In the genomic region with DNA sequence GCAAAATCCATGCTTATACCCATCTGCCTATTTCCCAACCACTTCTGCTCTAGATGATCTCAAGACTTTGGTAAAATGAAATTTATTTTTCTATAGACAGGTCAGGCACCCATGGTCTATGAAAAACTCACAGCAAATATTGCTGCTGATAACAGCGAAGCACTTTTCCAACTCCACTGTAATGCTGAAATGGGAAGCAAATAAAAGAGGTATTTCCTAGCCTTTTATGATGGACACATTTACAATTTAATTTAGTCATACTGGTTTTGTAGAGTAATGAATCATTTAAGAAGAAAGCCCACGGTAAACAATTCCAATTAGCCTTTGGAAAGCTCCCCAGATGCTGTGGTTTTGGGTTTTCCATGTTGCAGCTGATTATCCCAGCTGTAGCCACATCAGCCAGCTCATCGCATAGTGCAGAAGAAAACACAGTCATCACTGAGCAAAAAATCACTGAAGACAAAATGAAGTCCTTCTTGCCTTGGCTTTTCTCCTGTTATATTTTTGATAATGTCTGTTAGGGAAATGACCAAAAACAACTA, we compare ENCODE assay signal across 13 cellular contexts.
DNase-seq lines count a peak whose midpoint lies in the region; ATAC-seq and TF ChIP-seq lines count a peak whose summit lies in the region.
"Had no signal": no experiment of that assay in that cellular context is flagged by ENCODE, and none has a peak within 500 bp of the region (broad histone marks: within the 10 kb centered on the region; RNA-seq: fewer than 3 reads in every experiment).

No MANE protein-coding gene starts in this region.

- intact Hi-C loops in activated CD8-positive, alpha-beta T cell treated with anti-CD3 and anti-CD28 coated beads for 36 hours (cut with micrococcal nuclease), result loop anchor here (5.0 kb wide), 1 partner anchor 418 kb away; no protein-coding TSS in a partner anchor

- H3K27ac ChIP-seq in thoracic aorta, result peak overlapping the region; percentile 75 to 82
- H3K27ac ChIP-seq: A549, SJCRH30 had no signal

- H3K9me3 ChIP-seq in thoracic aorta, result no peaks in the 10 kb centered on the region
- H3K9me3 ChIP-seq: A549, SJCRH30 had no signal

- no peaks in the 10 kb centered on the region for H3K36me3 Mint-ChIP-seq in activated CD8-positive, alpha-beta T cell treated with anti-CD3 and anti-CD28 coated beads for 36 hours (ENCODE audit: low read depth)
- H3K36me3 Mint-ChIP-seq in activated CD8-positive, alpha-beta T cell treated with anti-CD3 and anti-CD28 coated beads, Interleukin-2, amount 10 ng/mL, durations not matched to agents 7 days and 5 days (ENCODE audit: low read depth), result no peaks in the 10 kb centered on the region

- no peaks in the 10 kb centered on the region for H3K27me3 ChIP-seq in thoracic aorta (replicated peaks; ENCODE audit: insufficient read depth)
- H3K27me3 ChIP-seq: SJCRH30 had no signal

- CTCF ChIA-PET in activated CD8-positive, alpha-beta T cell treated with anti-CD3 and anti-CD28 coated beads for 36 hours (lab: Charles Lee), result interaction anchor here (1.2 to 8.7 kb wide), 3 partner anchors 162 to 224 kb away, joined by 3 to 124 read pairs (median 36); no protein-coding TSS in a partner anchor
- CTCF ChIA-PET in activated CD8-positive, alpha-beta T cell treated with anti-CD3 and anti-CD28 coated beads, Interleukin-2, amount 10 ng/mL, durations not matched to agents 7 days and 5 days (lab: Charles Lee), result interaction anchor here (1.1 to 9.7 kb wide), 3 partner anchors 167 to 417 kb away, joined by 3 to 148 read pairs (median 9); no protein-coding TSS in a partner anchor

- H3K4me3 ChIP-seq in WI38 (ENCODE audit: low read depth, low read length), result 0 out of 2 replicates have a peak overlapping the region, but pooled peaks have one; percentile 27
- H3K4me3 ChIP-seq in foreskin fibroblast (ENCODE audit: low read depth in 1 of 2, low read length in 2 of 2), result no peak overlapping the region
- H3K4me3 ChIP-seq in thoracic aorta, result no peak overlapping the region
- H3K4me3 ChIP-seq: A549, SJCRH30 had no signal

- H3K9me3 Mint-ChIP-seq in activated CD8-positive, alpha-beta T cell treated with anti-CD3 and anti-CD28 coated beads for 36 hours, result no peaks in the 10 kb centered on the region
- no peaks in the 10 kb centered on the region for H3K9me3 Mint-ChIP-seq in activated CD8-positive, alpha-beta T cell treated with anti-CD3 and anti-CD28 coated beads, Interleukin-2, amount 10 ng/mL, durations not matched to agents 7 days and 5 days (ENCODE audit: insufficient read depth)

- H3K4me3 Mint-ChIP-seq in activated CD8-positive, alpha-beta T cell treated with anti-CD3 and anti-CD28 coated beads for 36 hours, result no peak overlapping the region
- no peak overlapping the region for H3K4me3 Mint-ChIP-seq in activated CD8-positive, alpha-beta T cell treated with anti-CD3 and anti-CD28 coated beads, Interleukin-2, amount 10 ng/mL, durations not matched to agents 7 days and 5 days

- no peak for ATAC-seq in activated CD8-positive, alpha-beta T cell treated with anti-CD3 and anti-CD28 coated beads for 36 hours
- ATAC-seq in activated CD8-positive, alpha-beta T cell treated with anti-CD3 and anti-CD28 coated beads, Interleukin-2, amount 10 ng/mL, durations not matched to agents 7 days and 5 days, result no peak
- ATAC-seq in thoracic aorta (ENCODE audit: insufficient number of reproducible peaks, low FRiP score, low read depth), result no peak
- ATAC-seq: A549, left lobe of liver had no signal

- no peaks in the 10 kb centered on the region for H3K27me3 Mint-ChIP-seq in activated CD8-positive, alpha-beta T cell treated with anti-CD3 and anti-CD28 coated beads for 36 hours
- H3K27me3 Mint-ChIP-seq in activated CD8-positive, alpha-beta T cell treated with anti-CD3 and anti-CD28 coated beads, Interleukin-2, amount 10 ng/mL, durations not matched to agents 7 days and 5 days (ENCODE audit: low read depth), result peaks cover 4% of the 10 kb centered on the region

- H3K4me1 ChIP-seq in thoracic aorta (ENCODE audit: control insufficient read depth in 1 of 2, low read depth in 2 of 2), result peaks cover 43 to 89% of the 10 kb centered on the region in 2 donors
- H3K4me1 ChIP-seq: A549 had no signal

- H3K36me3 ChIP-seq in thoracic aorta, result no peaks in the 10 kb centered on the region
- H3K36me3 ChIP-seq: SJCRH30 had no signal

- H3K4me1 Mint-ChIP-seq in activated CD8-positive, alpha-beta T cell treated with anti-CD3 and anti-CD28 coated beads for 36 hours (ENCODE audit: low read depth), result peaks cover 33% of the 10 kb centered on the region
- H3K4me1 Mint-ChIP-seq in activated CD8-positive, alpha-beta T cell treated with anti-CD3 and anti-CD28 coated beads, Interleukin-2, amount 10 ng/mL, durations not matched to agents 7 days and 5 days (ENCODE audit: low read depth), result peaks cover 31% of the 10 kb centered on the region

- in situ Hi-C loops in KBM-7 (cut with MboI; ENCODE audit: low pct_unique_long_range_greater_than_20kb, low sequenced_read_pairs), result loop anchor here (25.0 kb wide), 1 partner anchor 228 kb away; the partner anchor contains the start of gene CC2D2A

- POLR2A ChIA-PET in activated CD8-positive, alpha-beta T cell treated with anti-CD3 and anti-CD28 coated beads for 36 hours (lab: Charles Lee), result no interaction called here
- POLR2A ChIA-PET in activated CD8-positive, alpha-beta T cell treated with anti-CD3 and anti-CD28 coated beads, Interleukin-2, amount 10 ng/mL, durations not matched to agents 7 days and 5 days (lab: Charles Lee), result no interaction called here

- peak overlapping the region; percentile 70 for H3K27ac Mint-ChIP-seq in activated CD8-positive, alpha-beta T cell treated with anti-CD3 and anti-CD28 coated beads for 36 hours
- no peak overlapping the region for H3K27ac Mint-ChIP-seq in activated CD8-positive, alpha-beta T cell treated with anti-CD3 and anti-CD28 coated beads, Interleukin-2, amount 10 ng/mL, durations not matched to agents 7 days and 5 days

- TF ChIP-seq CTCF in activated CD8-positive, alpha-beta T cell treated with anti-CD3 and anti-CD28 coated beads for 36 hours (IDR thresholded peaks at IDR 0.05), result no peak
- no peak for TF ChIP-seq CTCF in WI38 (IDR thresholded peaks at IDR 0.05; ENCODE audit: low read depth, low read length)
- no peak for TF ChIP-seq CTCF in foreskin fibroblast (IDR thresholded peaks at IDR 0.05; ENCODE audit: low read depth, low read length)
- no peak for TF ChIP-seq CTCF in thoracic aorta (IDR thresholded peaks at IDR 0.05)

- no peak for DNase-seq in activated CD8-positive, alpha-beta T cell treated with anti-CD3 and anti-CD28 coated beads for 36 hours
- no peak for DNase-seq in activated CD8-positive, alpha-beta T cell treated with anti-CD3 and anti-CD28 coated beads, Interleukin-2, amount 10 ng/mL, durations not matched to agents 7 days and 5 days
- DNase-seq in foreskin fibroblast (peak; percentile 96 to 97), thoracic aorta (ENCODE audit: low spot score) (no peak), DMS79 treated with DMSO at 0.1 percent for 48 hours (lab: John Stamatoyannopoulos, UW) (no peak), iPS-NIHi11 (ENCODE audit: low spot score) (no peak), KBM-7 (no peak)
- DNase-seq: activated CD8-positive, alpha-beta memory T cell treated with anti-CD3 and anti-CD28 coated beads, Interleukin-2, amount 50 U/mL, for 4 hours; NCI-H1417 had no signal

Comparison
In these comparisons a context has a peak if more than half of its experiments do, and no peak if none do; other contexts are left out.
1. DNase-seq: peak in foreskin fibroblast (2 of 2); none in activated CD8-positive, alpha-beta T cell treated with anti-CD3 and anti-CD28 coated beads for 36 hours (single experiment), activated CD8-positive, alpha-beta T cell treated with anti-CD3 and anti-CD28 coated beads, Interleukin-2, amount 10 ng/mL, durations not matched to agents 7 days and 5 days (single experiment), thoracic aorta (single experiment), DMS79 treated with DMSO at 0.1 percent for 48 hours (single experiment), iPS-NIHi11 (single experiment) and KBM-7 (single experiment).